8 cellular contexts compared by ENCODE assay signal in the genomic region with DNA sequence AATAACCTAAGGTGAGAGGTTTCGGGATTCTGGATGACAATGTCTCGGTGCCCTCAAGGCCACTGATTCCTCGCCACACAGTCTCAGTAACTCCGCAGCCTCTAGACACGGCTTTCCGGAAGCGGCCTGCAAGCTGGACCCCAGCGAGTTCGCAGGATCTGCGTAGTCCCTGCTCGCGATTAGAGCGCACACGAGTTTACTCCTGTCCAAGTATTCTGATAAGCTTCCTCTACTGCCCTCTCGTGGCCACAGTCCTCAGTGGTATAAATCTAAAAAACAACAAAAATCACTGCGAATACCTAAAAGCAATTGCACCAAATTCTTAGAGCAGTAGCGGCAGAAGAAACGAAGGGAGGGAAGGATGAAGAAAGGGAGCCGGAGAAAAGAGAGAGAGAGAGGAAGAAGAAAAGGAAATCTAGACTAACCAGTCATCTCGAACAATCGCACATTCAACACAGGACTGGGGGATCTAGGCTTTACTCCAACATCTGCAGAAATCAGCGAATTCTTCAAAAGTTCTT. TPM values are rescaled to one million over a fixed set of nuclear protein-coding genes. Genes with fewer than 3 reads are reported as not detected.
DNase-seq lines count a peak whose midpoint lies in the region; ATAC-seq and TF ChIP-seq lines count a peak whose summit lies in the region.

No MANE protein-coding gene starts in this region.

- H3K27ac ChIP-seq in GM23338 (ENCODE audit: low read depth) (no peak overlapping the region), SJSA1 (no peak overlapping the region)

- H3K36me3 ChIP-seq in GM23338 (ENCODE audit: insufficient read depth) (no peaks in the 10 kb centered on the region), SJSA1 (peaks cover 11% of the 10 kb centered on the region)

- peak; percentile 80 to 87 for TF ChIP-seq CTCF in GM23338 (conservative IDR thresholded peaks at IDR 0.05; ENCODE audit: low read depth in 2 of 2)

- H3K27me3 ChIP-seq in GM23338 (ENCODE audit: insufficient read depth) (peaks cover 60% of the 10 kb centered on the region), SJSA1 (replicated peaks) (no peaks in the 10 kb centered on the region)

- peak overlapping the region; percentile 99 for H3K4me2 ChIP-seq in GM23338

- no peaks in the 10 kb centered on the region; the same call in 2 of the 3 replicates for H3K36me3 Mint-ChIP-seq in GM23338 (ENCODE audit: low read depth)
- no peaks in the 10 kb centered on the region for H3K36me3 Mint-ChIP-seq in activated naive CD4-positive, alpha-beta T cell treated with anti-CD3 and anti-CD28 coated beads, Interleukin-2, amount 10 ng/mL, durations not matched to agents 7 days and 5 days

- CTCF ChIA-PET in activated naive CD4-positive, alpha-beta T cell treated with anti-CD3 and anti-CD28 coated beads, Interleukin-2, amount 10 ng/mL, durations not matched to agents 7 days and 5 days (lab: Charles Lee): interaction anchor here (0.7 to 4.6 kb wide), 18 partner anchors 9 to 360 kb away, joined by 3 to 44 read pairs (median 4); no protein-coding TSS in a partner anchor

- peaks cover 25% of the 10 kb centered on the region; the same call in 2 of the 3 replicates for H3K4me1 Mint-ChIP-seq in GM23338
- H3K4me1 Mint-ChIP-seq in activated naive CD4-positive, alpha-beta T cell treated with anti-CD3 and anti-CD28 coated beads, Interleukin-2, amount 10 ng/mL, durations not matched to agents 7 days and 5 days: peaks cover 10% of the 10 kb centered on the region

- H2AFZ ChIP-seq in GM23338: no peak overlapping the region

- no peaks in the 10 kb centered on the region for H3K9me2 ChIP-seq in GM23338 (ENCODE audit: insufficient read depth)

- H3K79me2 ChIP-seq in GM23338 (replicated peaks; ENCODE audit: insufficient read depth): no peaks in the 10 kb centered on the region

- no peak overlapping the region for H3K27ac Mint-ChIP-seq in GM23338
- H3K27ac Mint-ChIP-seq in activated naive CD4-positive, alpha-beta T cell treated with anti-CD3 and anti-CD28 coated beads, Interleukin-2, amount 10 ng/mL, durations not matched to agents 7 days and 5 days: no peak overlapping the region

- H3F3A ChIP-seq in GM23338 (replicated peaks; ENCODE audit: low read depth): no peaks in the 10 kb centered on the region

- H3K4me3 Mint-ChIP-seq in GM23338: peak overlapping the region; percentile 78
- H3K4me3 Mint-ChIP-seq in activated naive CD4-positive, alpha-beta T cell treated with anti-CD3 and anti-CD28 coated beads, Interleukin-2, amount 10 ng/mL, durations not matched to agents 7 days and 5 days: peak overlapping the region; percentile 63

- peak overlapping the region; percentile 80 for H3K4me3 ChIP-seq in GM23338
- peak overlapping the region; percentile 80 for H3K4me3 ChIP-seq in SJSA1

- no peaks in the 10 kb centered on the region for H3K9me3 Mint-ChIP-seq in GM23338
- no peaks in the 10 kb centered on the region for H3K9me3 Mint-ChIP-seq in activated naive CD4-positive, alpha-beta T cell treated with anti-CD3 and anti-CD28 coated beads, Interleukin-2, amount 10 ng/mL, durations not matched to agents 7 days and 5 days

- DNase-seq in DMS53 treated with DMSO at 0.1 percent for 48 hours (lab: John Stamatoyannopoulos, UW; ENCODE audit: unreplicated experiment) (peak; percentile 97), GM23338 (ENCODE audit: low spot score) (peak; percentile 96), M059J (ENCODE audit: low read depth) (peak; percentile 92), SJSA1 (ENCODE audit: low read depth in 1 of 2, low spot score in 2 of 2) (peak; percentile 86 to 94), germinal center (ENCODE audit: low spot score) (peak; percentile 77), nucleus accumbens (lab: John Stamatoyannopoulos, UW) (peak in 53 of 56 donors; percentile 29 to 95 (median 69)), superior temporal gyrus (ENCODE audit: extremely low spot score) (peak; percentile 97)
- peak; percentile 85 for DNase-seq in activated naive CD4-positive, alpha-beta T cell treated with anti-CD3 and anti-CD28 coated beads, Interleukin-2, amount 10 ng/mL, durations not matched to agents 7 days and 5 days

- peak; percentile 63 for ATAC-seq in GM23338

- H3K4me1 ChIP-seq in GM23338 (ENCODE audit: insufficient read depth) (peaks cover 10% of the 10 kb centered on the region; the same call in 1 of the 2 replicates), SJSA1 (replicated peaks) (peaks cover 24% of the 10 kb centered on the region)

- no peaks in the 10 kb centered on the region for H3K9me3 ChIP-seq in SJSA1 (replicated peaks)

- H4K20me1 ChIP-seq in GM23338 (replicated peaks; ENCODE audit: insufficient read depth): peaks cover 6% of the 10 kb centered on the region; the same call in 1 of the 2 replicates

- H3K27me3 Mint-ChIP-seq in GM23338 (ENCODE audit: insufficient read depth, low read depth, poor library complexity): peaks cover 24% of the 10 kb centered on the region
- peaks cover 77% of the 10 kb centered on the region for H3K27me3 Mint-ChIP-seq in activated naive CD4-positive, alpha-beta T cell treated with anti-CD3 and anti-CD28 coated beads, Interleukin-2, amount 10 ng/mL, durations not matched to agents 7 days and 5 days

TF ChIP-seq in GM23338, 12 proteins besides CTCF, POLR2A, EP300 and RAD21:
- TF ChIP-seq JUNB (IDR thresholded peaks at IDR 0.05; ENCODE audit: unreplicated experiment) (no peak), EZH2 (IDR thresholded peaks at IDR 0.05; ENCODE audit: low read depth, unreplicated experiment) (peak; percentile 1)

RNA-seq across cellular contexts. Expression of a gene that starts 1.1 kb away (rescaled TPM):
- total RNA-seq in GM23338 (2014; rRNA removed; shearing (Covaris generic)): 1.8 and 3.2 TPM in 2 replicates
- polyA plus RNA-seq in GM23338 (2016; fragmentation: Nextera tagmentation; extraction: Ambion mirVana): 0.40 and 0.45 TPM in 2 replicates
- total RNA-seq in M059J (2014; rRNA removed; shearing (Covaris generic)): 2.0 and 2.8 TPM in 2 replicates
- 5.4 and 8.7 TPM in 2 replicates for total RNA-seq in SJSA1 (2014; rRNA removed; shearing (Covaris generic))
